Comparison of ENCODE assay signal across 9 cellular contexts in the genomic region with DNA sequence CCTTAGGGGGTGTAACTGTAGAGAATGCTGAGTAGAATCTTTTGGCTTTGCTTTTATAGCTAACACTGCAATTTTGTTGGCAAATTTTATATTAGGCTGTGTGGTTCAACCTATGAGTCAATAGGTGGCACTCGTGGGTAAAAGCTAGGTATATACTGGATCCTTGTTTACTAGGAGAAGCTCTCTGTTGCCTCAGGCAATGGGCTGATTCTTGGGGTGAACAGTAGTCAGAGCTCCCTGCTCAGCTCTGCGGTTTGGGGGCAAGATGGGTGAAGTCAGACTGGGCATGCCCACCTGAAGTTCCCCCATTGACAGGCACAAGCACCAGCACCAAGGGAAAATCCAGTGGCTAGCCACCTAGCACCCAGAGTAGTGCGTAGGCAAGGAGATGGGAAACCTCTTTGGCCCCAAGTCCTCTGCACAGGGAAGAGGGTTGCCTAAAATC.
DNase-seq lines count a peak whose midpoint lies in the region; ATAC-seq, FAIRE-seq and TF ChIP-seq lines count a peak whose summit lies in the region.
"Had no signal": no experiment of that assay in that cellular context is flagged by ENCODE, and none has a peak within 500 bp of the region (broad histone marks: within the 10 kb centered on the region; RNA-seq: fewer than 3 reads in every experiment).

No MANE protein-coding gene starts in this region.

- H3K4me2 ChIP-seq in PC-3 (ENCODE audit: low read length): no peak overlapping the region

- intact Hi-C loops in PC-3 (cut with micrococcal nuclease): no loop called here
- intact Hi-C loops in lower lobe of right lung (cut with DNase I): no loop called here

- no peaks in the 10 kb centered on the region for H3K79me2 ChIP-seq in PC-3 (ENCODE audit: low read length)

- CTCF ChIA-PET in PC-3 (lab: Charles Lee): interaction anchor here (1.1 kb wide), 1 partner anchor 201 kb away, joined by 6 read pairs; no protein-coding TSS in a partner anchor

- H3K27ac ChIP-seq in PC-3 (ENCODE audit: low read length) (no peak overlapping the region), lower lobe of right lung (no peak overlapping the region)

- H3F3A ChIP-seq in PC-3 (ENCODE audit: low read length, unreplicated experiment): no peaks in the 10 kb centered on the region

- no peaks in the 10 kb centered on the region for H3K36me3 ChIP-seq in PC-3 (ENCODE audit: low read depth, low read length)
- H3K36me3 ChIP-seq in lower lobe of right lung: no peaks in the 10 kb centered on the region

- no TSS peak for BruUV-seq in PC-3 (replicated peaks; lab: Mats Ljungman, UMichigan)

- H3K27me3 ChIP-seq in PC-3 (ENCODE audit: low read length) (no peaks in the 10 kb centered on the region), lower lobe of right lung (ENCODE audit: low read depth) (no peaks in the 10 kb centered on the region)

- ATAC-seq in GM18508 (IDR thresholded peaks at IDR 0.05; ENCODE audit: insufficient read depth, unreplicated experiment) (peak; percentile 59), HG03103 (IDR thresholded peaks at IDR 0.05; ENCODE audit: low read depth, unreplicated experiment) (peak; percentile 72), PC-3 (no peak), lower lobe of right lung (peak; percentile 28 to 62)
- ATAC-seq in activated T-cell treated with anti-CD3 and anti-CD28 coated beads, Interleukin-2, amount 50 U/mL, for 72 hours (replicated peaks in 1 of 2): no peak

- no peak overlapping the region for H3K27ac Mint-ChIP-seq in activated T-cell treated with anti-CD3 and anti-CD28 coated beads, Interleukin-2, amount 50 U/mL, for 72 hours
- H3K27ac Mint-ChIP-seq: dendritic cell treated with granulocyte-macrophage colony-stimulating factor and Interleukin-4, amounts not matched to agents 40 ng/mL and 50 ng/mL, for 4 days had no signal

- no peak overlapping the region for H2AFZ ChIP-seq in PC-3 (ENCODE audit: low read length)

- H3K9me3 Mint-ChIP-seq in activated T-cell treated with anti-CD3 and anti-CD28 coated beads, Interleukin-2, amount 50 U/mL, for 72 hours: peaks cover 0 to 3% of the 10 kb centered on the region in 2 donors
- H3K9me3 Mint-ChIP-seq: dendritic cell treated with granulocyte-macrophage colony-stimulating factor and Interleukin-4, amounts not matched to agents 40 ng/mL and 50 ng/mL, for 4 days had no signal

- H3K9ac ChIP-seq in PC-3 (ENCODE audit: low read length): no peak overlapping the region

- H3K4me3 Mint-ChIP-seq in activated T-cell treated with anti-CD3 and anti-CD28 coated beads, Interleukin-2, amount 50 U/mL, for 72 hours: no peak overlapping the region
- H3K4me3 Mint-ChIP-seq: dendritic cell treated with granulocyte-macrophage colony-stimulating factor and Interleukin-4, amounts not matched to agents 40 ng/mL and 50 ng/mL, for 4 days had no signal

- POLR2A ChIA-PET in PC-3 (lab: Charles Lee; ENCODE audit: unreplicated experiment): no interaction called here

- no peak overlapping the region for H3K4me3 ChIP-seq in PC-3 (ENCODE audit: low read length)
- H3K4me3 ChIP-seq in lower lobe of right lung: no peak overlapping the region

- peaks cover 0 to 2% of the 10 kb centered on the region in 2 donors for H3K36me3 Mint-ChIP-seq in activated T-cell treated with anti-CD3 and anti-CD28 coated beads, Interleukin-2, amount 50 U/mL, for 72 hours (ENCODE audit: insufficient read depth in 2 of 2)

- H3K4me1 ChIP-seq in PC-3 (ENCODE audit: insufficient read depth, low read length) (no peaks in the 10 kb centered on the region), lower lobe of right lung (no peaks in the 10 kb centered on the region)

- no peaks in the 10 kb centered on the region for H3K27me3 Mint-ChIP-seq in activated T-cell treated with anti-CD3 and anti-CD28 coated beads, Interleukin-2, amount 50 U/mL, for 72 hours (ENCODE audit: low read depth)

- no peaks in the 10 kb centered on the region for H4K20me1 ChIP-seq in PC-3 (ENCODE audit: low read length)

- FAIRE-seq in GM12891 (lab: Jason Lieb, UNC): no peak

- H3K9me3 ChIP-seq in PC-3 (ENCODE audit: low read length) (no peaks in the 10 kb centered on the region), lower lobe of right lung (no peaks in the 10 kb centered on the region)

- TF ChIP-seq CTCF in PC-3 (conservative IDR thresholded peaks at IDR 0.05; ENCODE audit: low read depth, low read length) (peak; percentile 58), lower lobe of right lung (IDR thresholded peaks at IDR 0.05) (peak; percentile 29)

- TF ChIP-seq POLR2A in GM12891 (IDR thresholded peaks at IDR 0.05; ENCODE audit: low read depth, low read length): no peak

- H3K9me2 ChIP-seq in PC-3 (replicated peaks; ENCODE audit: low read length): no peaks in the 10 kb centered on the region

- H3K4me1 Mint-ChIP-seq in activated T-cell treated with anti-CD3 and anti-CD28 coated beads, Interleukin-2, amount 50 U/mL, for 72 hours (ENCODE audit: low read depth): no peaks in the 10 kb centered on the region

- peak; percentile 46 for DNase-seq in PC-3
- no peak for DNase-seq in lower lobe of right lung
- DNase-seq in NCI-H2196 (lab: John Stamatoyannopoulos, UW; ENCODE audit: unreplicated experiment): no peak
- DNase-seq in activated T-cell treated with anti-CD3 and anti-CD28 coated beads, Interleukin-2, amount 50 U/mL, for 72 hours: no peak
- no peak for DNase-seq in GM12891 (ENCODE audit: insufficient read length, low spot score)
- no peak for DNase-seq in amniotic stem cell (lab: John Stamatoyannopoulos, UW)

TF ChIP-seq in GM12891, 5 proteins besides CTCF, POLR2A, EP300 and RAD21:
- TF ChIP-seq POLR2AphosphoS5 (IDR thresholded peaks at IDR 0.05; ENCODE audit: low read depth, low read length) (no peak), POU2F2 (IDR thresholded peaks at IDR 0.05; ENCODE audit: low read depth, low read length) (no peak), SPI1 (IDR thresholded peaks at IDR 0.05; ENCODE audit: low read depth, low read length) (no peak), PAX5 (IDR thresholded peaks at IDR 0.05; ENCODE audit: insufficient read depth, low read length, severe bottlenecking) (no peak), TAF1 (IDR thresholded peaks at IDR 0.05; ENCODE audit: low read depth, low read length) (no peak)

Comparison
In these comparisons a context has a peak if more than half of its experiments do, and no peak if none do; other contexts are left out.
1. ATAC-seq: peak in GM18508 (single experiment), HG03103 (single experiment) and lower lobe of right lung (2 of 2); none in PC-3 (single experiment) and activated T-cell treated with anti-CD3 and anti-CD28 coated beads, Interleukin-2, amount 50 U/mL, for 72 hours (0 of 2).